ENCODE assay signal across 24 cellular contexts in genomic region chr7:66553001-66553400, GRCh38.
"Had no signal": no experiment of that assay in that cellular context is flagged by ENCODE, and none has a peak within 500 bp of the region (broad histone marks: within the 10 kb centered on the region; RNA-seq: fewer than 3 reads in every experiment).

No MANE protein-coding gene starts in this region.

- H3K4me3 ChIP-seq: body of pancreas, colonic mucosa, gastroesophageal sphincter, hepatocyte, left ventricle myocardium inferior, lung, pancreas, right atrium auricular region, uterus had no signal

- H2AFZ ChIP-seq: hepatocyte had no signal

- H3K4me1 Mint-ChIP-seq: activated CD4-positive, alpha-beta T cell treated with anti-CD3 and anti-CD28 coated beads for 36 hours had no signal

- H3K36me3 ChIP-seq: uterus had no signal

- H3K4me1 ChIP-seq: colonic mucosa, pancreas, uterus had no signal

- H3K4me3 Mint-ChIP-seq: activated CD4-positive, alpha-beta T cell treated with anti-CD3 and anti-CD28 coated beads for 36 hours; activated CD8-positive, alpha-beta T cell treated with anti-CD3 and anti-CD28 coated beads, Interleukin-2, amount 10 ng/mL, durations not matched to agents 7 days and 5 days; activated naive CD8-positive, alpha-beta T cell; naive B cell; T-cell; T-helper 2 cell treated with Interferon-gamma antibody and Interleukin-4, amounts not matched to agents 5 μg/mL and 100 μg/mL, for 36 hours; type B pancreatic cell had no signal

- H3K27ac ChIP-seq: body of pancreas, colonic mucosa, hepatocyte, left ventricle myocardium inferior, pancreas, uterus had no signal

- H3K27me3 Mint-ChIP-seq: activated CD4-positive, alpha-beta T cell treated with anti-CD3 and anti-CD28 coated beads for 36 hours; activated naive CD8-positive, alpha-beta T cell; naive B cell; T-cell; type B pancreatic cell had no signal

- ATAC-seq: activated CD4-positive, alpha-beta T cell treated with anti-CD3 and anti-CD28 coated beads for 36 hours; activated CD8-positive, alpha-beta T cell treated with anti-CD3 and anti-CD28 coated beads, Interleukin-2, amount 10 ng/mL, durations not matched to agents 7 days and 5 days; body of pancreas; gastroesophageal sphincter; pancreas; stimulated activated naive CD8-positive, alpha-beta T cell treated with anti-CD3 and anti-CD28 coated beads, Interleukin-15, Interleukin-2, amounts not matched to agents 100 U/mL and 50 U/mL, for 24 hours; T-cell had no signal

- DNase-seq: activated CD4-positive, alpha-beta T cell treated with anti-CD3 and anti-CD28 coated beads for 36 hours; activated CD4-positive, CD25-positive, alpha-beta regulatory T cell; activated CD8-positive, alpha-beta T cell treated with anti-CD3 and anti-CD28 coated beads, Interleukin-2, amount 10 ng/mL, durations not matched to agents 7 days and 5 days; activated effector memory CD4-positive, alpha-beta T cell treated with Interleukin-2 at 50 U/mL for 16 hours; activated naive CD4-positive, alpha-beta T cell treated with Interleukin-2 at 50 U/mL for 16 hours; anterior cingulate cortex; body of pancreas; colonic mucosa; effector memory CD4-positive, alpha-beta T cell; islet precursor cell; left ventricle myocardium inferior; naive B cell; stimulated activated CD4-positive, alpha-beta T cell treated with anti-CD3 and anti-CD28 coated beads, Interleukin-4, amount 100 ng/mL, for 1 hour; stimulated activated naive CD8-positive, alpha-beta T cell treated with anti-CD3 and anti-CD28 coated beads, Interleukin-15, Interleukin-2, amounts not matched to agents 100 U/mL and 50 U/mL, for 24 hours; T-cell had no signal

- H3K36me3 Mint-ChIP-seq: activated naive CD8-positive, alpha-beta T cell had no signal

- H3K4me2 ChIP-seq: hepatocyte had no signal

- H3K9me3 Mint-ChIP-seq: naive B cell; T-cell; T-helper 2 cell treated with Interferon-gamma antibody and Interleukin-4, amounts not matched to agents 5 μg/mL and 100 μg/mL, for 36 hours; type B pancreatic cell had no signal

- H3K27ac Mint-ChIP-seq: activated CD8-positive, alpha-beta T cell treated with anti-CD3 and anti-CD28 coated beads, Interleukin-2, amount 10 ng/mL, durations not matched to agents 7 days and 5 days; activated naive CD8-positive, alpha-beta T cell; T-cell; T-helper 2 cell treated with Interferon-gamma antibody and Interleukin-4, amounts not matched to agents 5 μg/mL and 100 μg/mL, for 36 hours; type B pancreatic cell had no signal

- H3K27me3 ChIP-seq: body of pancreas, colonic mucosa, gastroesophageal sphincter, hepatocyte, pancreas, right atrium auricular region, uterus had no signal

- H3K9me3 ChIP-seq: body of pancreas, colonic mucosa, gastroesophageal sphincter, left ventricle myocardium inferior, pancreas, right atrium auricular region, uterus had no signal
